9 cellular contexts compared by ENCODE assay signal in genomic region chr18:57881818-57882413, GRCh38.
DNase-seq lines count a peak whose midpoint lies in the region; ATAC-seq, FAIRE-seq and TF ChIP-seq lines count a peak whose summit lies in the region.
"Had no signal": no experiment of that assay in that cellular context is flagged by ENCODE, and none has a peak within 500 bp of the region (broad histone marks: within the 10 kb centered on the region; RNA-seq: fewer than 3 reads in every experiment).

No MANE protein-coding gene starts in this region.

- DNase-seq in D721Med (ENCODE audit: insufficient read length, low spot score) = peak; percentile 62
- peak; percentile 56 for DNase-seq in MG63
- peak; percentile 78 to 83 for DNase-seq in SHP77 (lab: John Stamatoyannopoulos, UW)
- DNase-seq in activated effector memory CD4-positive, alpha-beta T cell treated with anti-CD3 and anti-CD28 coated beads, Interleukin-2, amount 50 U/mL, for 16 hours = peak; percentile 76
- DNase-seq in frontal cortex (ENCODE audit: low spot score in 2 of 2) = peak; percentile 23 to 52
- DNase-seq in osteocyte (ENCODE audit: extremely low spot score, unreplicated experiment) = peak; percentile 89
- DNase-seq in upper lobe of left lung = peak; percentile 32 to 65

- TF ChIP-seq CTCF in D721Med (IDR thresholded peaks at IDR 0.05; ENCODE audit: insufficient read depth, missing control alignments) = peak; percentile 97
- peak; percentile 95 for TF ChIP-seq CTCF in osteocyte (IDR thresholded peaks at IDR 0.05)
- TF ChIP-seq CTCF in upper lobe of left lung (IDR thresholded peaks at IDR 0.05) = peak; percentile 71 to 92 (median 84)

- H3K9me3 ChIP-seq in MG63 (peaks cover 10% of the 10 kb centered on the region), upper lobe of left lung (no peaks in the 10 kb centered on the region)

- H3K4me3 Mint-ChIP-seq in osteocyte (ENCODE audit: unreplicated experiment) = no peak overlapping the region

- H3K36me3 Mint-ChIP-seq in osteocyte (ENCODE audit: unreplicated experiment) = no peaks in the 10 kb centered on the region

- no peak overlapping the region for H3K27ac Mint-ChIP-seq in osteocyte (ENCODE audit: unreplicated experiment)

- no peaks in the 10 kb centered on the region for H3K27me3 ChIP-seq in MG63
- no peaks in the 10 kb centered on the region for H3K27me3 ChIP-seq in upper lobe of left lung

- H3K36me3 ChIP-seq in MG63 (no peaks in the 10 kb centered on the region), upper lobe of left lung (no peaks in the 10 kb centered on the region)

- H3K27ac ChIP-seq in upper lobe of left lung = no peak overlapping the region

- peaks cover 19% of the 10 kb centered on the region for H3K9me3 Mint-ChIP-seq in osteocyte (ENCODE audit: unreplicated experiment)

- ATAC-seq in GM21723 (IDR thresholded peaks at IDR 0.05; ENCODE audit: unreplicated experiment) (peak; percentile 93), upper lobe of left lung (ENCODE audit: low FRiP score in 2 of 2) (peak; percentile 84 to 90)

- H3K4me1 Mint-ChIP-seq in osteocyte (ENCODE audit: unreplicated experiment) = peaks cover 3% of the 10 kb centered on the region

- no peak for TF ChIP-seq POLR2A in upper lobe of left lung (IDR thresholded peaks at IDR 0.05)

- no peaks in the 10 kb centered on the region for H3K27me3 Mint-ChIP-seq in osteocyte (ENCODE audit: unreplicated experiment)

- WGBS in upper lobe of left lung, 2 donors = 36 to 41% methylated on average over 7 to 10 of the region's 10 CpGs

- peak; percentile 100 for FAIRE-seq in D721Med (lab: Jason Lieb, UNC)
- FAIRE-seq in frontal cortex (lab: Jason Lieb, UNC) = no peak
- FAIRE-seq: TTC549 had no signal

- H3K4me3 ChIP-seq in MG63 = no peak overlapping the region
- no peak overlapping the region for H3K4me3 ChIP-seq in upper lobe of left lung

- no peak for TF ChIP-seq EP300 in upper lobe of left lung (IDR thresholded peaks at IDR 0.05)

- H3K4me1 ChIP-seq in upper lobe of left lung = peaks cover 0 to 5% (median 1%) of the 10 kb centered on the region in 4 donors

Comparison
In these comparisons a context has a peak if more than half of its experiments do, and no peak if none do; other contexts are left out.
1. DNase-seq: peak in every context shown above with its lines; median percentile 89 in osteocyte; 80 in SHP77; 76 in activated effector memory CD4-positive, alpha-beta T cell treated with anti-CD3 and anti-CD28 coated beads, Interleukin-2, amount 50 U/mL, for 16 hours; 62 in D721Med; 56 in MG63; 48 in upper lobe of left lung; 38 in frontal cortex.